In genomic region chr22:49983148-49984042, GRCh38 we compare ENCODE assay signal across 8 cellular contexts. TPM values are rescaled to one million over a fixed set of nuclear protein-coding genes. Genes with fewer than 3 reads are reported as not detected.
DNase-seq lines count a peak whose midpoint lies in the region; ATAC-seq and TF ChIP-seq lines count a peak whose summit lies in the region.

No MANE protein-coding gene starts in this region.

- ATAC-seq in Right ventricle myocardium superior (ENCODE audit: poor library complexity) (peak; percentile 36), Right ventricle myocardium inferior (no peak), body of pancreas (peak; percentile 53), HG02870 (IDR thresholded peaks at IDR 0.05; ENCODE audit: unreplicated experiment) (no peak)

- H3K9ac ChIP-seq in liver (ENCODE audit: low read depth in 1 of 2, low read length in 2 of 2): no peak overlapping the region

- H3K27ac ChIP-seq in body of pancreas: no peak overlapping the region
- H3K27ac ChIP-seq in liver (ENCODE audit: low read depth in 1 of 2, low read length in 2 of 2): no peak overlapping the region
- no peak overlapping the region for H3K27ac ChIP-seq in uterus
- no peak overlapping the region for H3K27ac ChIP-seq in WERI-Rb-1

- no peak for TF ChIP-seq POLR2A in body of pancreas (IDR thresholded peaks at IDR 0.05)
- no peak for TF ChIP-seq POLR2A in uterus (IDR thresholded peaks at IDR 0.05)

- H3K4me3 ChIP-seq in body of pancreas (no peak overlapping the region), liver (ENCODE audit: low read depth in 1 of 3, low read length in 3 of 3) (peak overlapping the region in 1 of 3 donors; percentile 34), uterus (no peak overlapping the region), WERI-Rb-1 (ENCODE audit: low read depth, low read length) (no peak overlapping the region)

- TF ChIP-seq CTCF in body of pancreas (IDR thresholded peaks at IDR 0.05) (peak in 5 of 7 experiments; percentile 8 to 24 (median 16)), liver (IDR thresholded peaks at IDR 0.05; ENCODE audit: low read depth, low read length, missing input control) (peak; percentile 4), uterus (IDR thresholded peaks at IDR 0.05) (peak; percentile 17 to 38 (median 24)), WERI-Rb-1 (IDR thresholded peaks at IDR 0.05; ENCODE audit: low read depth, low read length) (no peak)

- intact Hi-C loops in Right ventricle myocardium superior (cut with DNase I): no loop called here
- intact Hi-C loops in Right ventricle myocardium inferior (cut with DNase I): no loop called here
- intact Hi-C loops in body of pancreas (cut with DNase I): loop anchor here (10.0 kb wide), 1 partner anchor 49 kb away; no protein-coding TSS in a partner anchor
- intact Hi-C loops in uterus (cut with DNase I; ENCODE audit: low total_unique reads): no loop called here

- peak; percentile 44 for DNase-seq in Right ventricle myocardium superior
- no peak for DNase-seq in Right ventricle myocardium inferior (ENCODE audit: missing footprints)
- DNase-seq in body of pancreas: peak in 3 of 4 donors; percentile 15 to 30 (median 17)
- DNase-seq in uterus: peak; percentile 15 to 27
- no peak for DNase-seq in WERI-Rb-1
- DNase-seq in amygdala (lab: John Stamatoyannopoulos, UW): no peak

- 16 to 20% methylated on average over 3 to 77 of the region's 90 CpGs for WGBS in body of pancreas, 2 donors
- WGBS in liver: 18% methylated on average over 90 of the region's 90 CpGs

- TF ChIP-seq RAD21 in liver (IDR thresholded peaks at IDR 0.05): no peak

- peaks cover 0 to 4% (median 0%) of the 10 kb centered on the region in 3 donors for H3K9me3 ChIP-seq in body of pancreas
- peaks cover 0 to 10% (median 0%) of the 10 kb centered on the region in 4 donors for H3K9me3 ChIP-seq in liver (ENCODE audit: control insufficient read depth in 4 of 4, low read length in 3 of 4)
- peaks cover 0 to 2% of the 10 kb centered on the region in 2 donors for H3K9me3 ChIP-seq in uterus
- H3K9me3 ChIP-seq in WERI-Rb-1 (ENCODE audit: severe bottlenecking): no peaks in the 10 kb centered on the region

- H3K36me3 ChIP-seq in body of pancreas (replicated peaks in 1 of 2; ENCODE audit: insufficient read depth in 1 of 2, low read depth in 2 of 2) (no peaks in the 10 kb centered on the region), liver (ENCODE audit: control insufficient read depth in 4 of 4, insufficient read depth in 3 of 4, low read depth in 1 of 4, low read length in 3 of 4) (no peaks in the 10 kb centered on the region), uterus (no peaks in the 10 kb centered on the region), WERI-Rb-1 (no peaks in the 10 kb centered on the region)

- peaks cover 0 to 9% of the 10 kb centered on the region in 2 donors for H3K27me3 ChIP-seq in body of pancreas
- peaks cover 0 to 3% (median 0%) of the 10 kb centered on the region in 4 donors for H3K27me3 ChIP-seq in liver (ENCODE audit: control insufficient read depth in 4 of 4, insufficient read depth in 4 of 4, low read length in 3 of 4)
- H3K27me3 ChIP-seq in uterus: no peaks in the 10 kb centered on the region
- no peaks in the 10 kb centered on the region for H3K27me3 ChIP-seq in WERI-Rb-1 (ENCODE audit: insufficient read depth, low read depth, severe bottlenecking)

- H3K4me1 ChIP-seq in body of pancreas: peaks cover 10% of the 10 kb centered on the region
- no peaks in the 10 kb centered on the region for H3K4me1 ChIP-seq in liver (ENCODE audit: control insufficient read depth in 4 of 4, insufficient read depth in 4 of 4, low read length in 3 of 4)
- peaks cover 0 to 5% of the 10 kb centered on the region in 2 donors for H3K4me1 ChIP-seq in uterus

TF ChIP-seq in liver, 16 proteins besides CTCF, POLR2A, EP300 and RAD21:
- TF ChIP-seq HNF4G (IDR thresholded peaks at IDR 0.05): no peak
- no peak for TF ChIP-seq GABPA (IDR thresholded peaks at IDR 0.05 in 1 of 2, conservative IDR thresholded peaks at IDR 0.05 in 1 of 2)
- no peak for TF ChIP-seq ATF3 (IDR thresholded peaks at IDR 0.05)
- no peak for TF ChIP-seq SP1 (IDR thresholded peaks at IDR 0.05)
- no peak for TF ChIP-seq YY1 (IDR thresholded peaks at IDR 0.05)

RNA-seq across cellular contexts. Expression of gene PIM3, which starts 22.8 kb away (rescaled TPM):
- total RNA-seq in Right ventricle myocardium superior (61.5 TPM), Right ventricle myocardium inferior (56.9 TPM), body of pancreas (10 to 100 TPM; 57.3 to 98.9 TPM), liver (10 to 100 TPM; 14.5 to 33.8 TPM), uterus (100 to 1,000 TPM in 1 of 4 donors, 10 to 100 TPM in 3; 31.7 to 106 (median 53.6) TPM)
- polyA plus RNA-seq in liver: 10 to 100 TPM; 22.3 to 44.0 TPM

RNA-seq across cellular contexts. Expression of gene IL17REL, which starts 29.2 kb away (rescaled TPM):
- not detected for total RNA-seq in Right ventricle myocardium superior
- total RNA-seq in Right ventricle myocardium inferior: not detected
- total RNA-seq in body of pancreas: not detected
- total RNA-seq in liver: under 1 TPM in 1 of 2 donors, not detected in 1; under 0.01 TPM
- polyA plus RNA-seq in liver: not detected
- under 1 TPM in 2 of 4 donors, not detected in 2; 0.12 to 0.26 TPM for total RNA-seq in uterus

Comparison
In these comparisons a context has a peak if more than half of its experiments do, and no peak if none do; other contexts are left out.
1. ATAC-seq: peak in Right ventricle myocardium superior (single experiment) and body of pancreas (single experiment); none in Right ventricle myocardium inferior (single experiment) and HG02870 (single experiment).
2. DNase-seq: peak in Right ventricle myocardium superior (single experiment), body of pancreas (3 of 4) and uterus (2 of 2); none in Right ventricle myocardium inferior (single experiment), WERI-Rb-1 (single experiment) and amygdala (0 of 56).